18 cellular contexts compared by ENCODE assay signal in the genomic region with DNA sequence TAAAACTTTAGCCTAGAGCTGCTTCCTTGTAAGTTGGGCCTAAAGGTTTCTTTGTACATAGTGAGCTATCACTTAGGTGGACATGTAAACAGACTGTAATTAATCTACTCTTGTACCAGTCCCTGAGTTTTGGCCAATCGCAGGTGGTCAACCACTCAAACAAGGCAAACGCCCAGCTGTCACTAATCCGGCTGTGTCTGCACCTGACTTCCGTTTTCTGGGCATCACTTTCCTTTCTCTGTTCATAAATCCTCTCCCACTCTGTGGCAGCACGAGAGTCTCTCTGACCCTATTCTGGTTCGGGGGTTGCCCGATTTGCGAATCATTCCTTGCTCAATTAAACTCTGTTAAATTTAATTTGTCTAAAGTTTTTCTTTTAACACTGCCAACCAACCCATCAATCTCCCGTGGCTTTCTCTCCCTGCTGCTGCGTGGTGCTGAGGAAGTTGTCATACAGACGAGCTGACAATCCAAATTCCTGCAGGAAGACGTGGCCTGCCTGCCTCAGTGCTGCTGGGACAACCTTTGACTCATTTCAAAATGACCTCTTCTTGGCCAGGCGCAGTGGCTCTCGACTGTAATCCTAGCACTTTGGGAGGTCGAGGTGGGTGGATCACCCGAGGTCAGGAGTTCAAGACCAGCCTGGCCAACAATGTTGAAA.
DNase-seq lines count a peak whose midpoint lies in the region; ATAC-seq, FAIRE-seq and TF ChIP-seq lines count a peak whose summit lies in the region.
"Had no signal": no experiment of that assay in that cellular context is flagged by ENCODE, and none has a peak within 500 bp of the region (broad histone marks: within the 10 kb centered on the region; RNA-seq: fewer than 3 reads in every experiment).

No MANE protein-coding gene starts in this region.

- ATAC-seq in GM18511 (IDR thresholded peaks at IDR 0.05; ENCODE audit: unreplicated experiment), result peak; percentile 86
- ATAC-seq in HG02870 (IDR thresholded peaks at IDR 0.05; ENCODE audit: unreplicated experiment), result peak; percentile 85
- no peak for ATAC-seq in HG03432 (IDR thresholded peaks at IDR 0.05; ENCODE audit: unreplicated experiment)
- ATAC-seq: activated CD8-positive, alpha-beta T cell treated with anti-CD3 and anti-CD28 coated beads, Interleukin-2, amount 10 ng/mL, durations not matched to agents 7 days and 5 days; left ventricle myocardium superior had no signal

- H3K4me1 Mint-ChIP-seq in Caco-2 (ENCODE audit: low read depth, unreplicated experiment), result no peaks in the 10 kb centered on the region

- FAIRE-seq in RCC 7860 (lab: Jason Lieb, UNC), result no peak
- FAIRE-seq: D721Med had no signal

- H3K4me1 ChIP-seq in Caco-2, result no peaks in the 10 kb centered on the region
- H3K4me1 ChIP-seq: parathyroid adenoma had no signal

- no TSS peak for BruUV-seq in Caco-2 (replicated peaks; lab: Mats Ljungman, UMichigan)

- no peaks in the 10 kb centered on the region for H3K9me3 ChIP-seq in Caco-2

- DNase-seq in RCC 7860 (ENCODE audit: low spot score) (peak; percentile 70), myocyte (ENCODE audit: low read depth) (peak; percentile 22), Caco-2 (no peak), SW480 (ENCODE audit: low spot score) (no peak)
- DNase-seq in activated CD4-positive, alpha-beta T cell treated with anti-CD3 and anti-CD28 coated beads for 48 hours, result no peak
- DNase-seq: activated CD8-positive, alpha-beta T cell treated with anti-CD3 and anti-CD28 coated beads, Interleukin-2, amount 10 ng/mL, durations not matched to agents 7 days and 5 days; AML-193; central memory CD4-positive, alpha-beta T cell; effector memory CD4-positive, alpha-beta T cell; hypothalamus; left ventricle myocardium superior; NCI-H1930; stimulated activated CD4-positive, alpha-beta T cell treated with anti-CD3 and anti-CD28 coated beads, Interleukin-4, amount 100 ng/mL, for 4 hours had no signal

- H3K27ac Mint-ChIP-seq in Caco-2 (ENCODE audit: unreplicated experiment), result no peak overlapping the region
- H3K27ac Mint-ChIP-seq: activated CD8-positive, alpha-beta T cell treated with anti-CD3 and anti-CD28 coated beads, Interleukin-2, amount 10 ng/mL, durations not matched to agents 7 days and 5 days had no signal

- no peaks in the 10 kb centered on the region for H3K27me3 Mint-ChIP-seq in Caco-2 (ENCODE audit: insufficient read depth, unreplicated experiment)

- CTCF ChIA-PET in Caco-2 (lab: Charles Lee), result interaction anchor here (0.6 kb wide), 1 partner anchor 86 kb away, joined by 3 read pairs; no protein-coding TSS in a partner anchor

- H3K4me3 ChIP-seq in Caco-2 (ENCODE audit: low read depth, low read length), result no peak overlapping the region

- intact Hi-C loops in Caco-2 (cut with micrococcal nuclease; ENCODE audit: unreplicated experiment), result no loop called here

- no peaks in the 10 kb centered on the region for H3K27me3 ChIP-seq in Caco-2 (replicated peaks; ENCODE audit: control insufficient read depth, insufficient read depth, low read length)

- H3K36me3 ChIP-seq in Caco-2 (ENCODE audit: control insufficient read depth, insufficient read depth, low read length), result no peaks in the 10 kb centered on the region

- H3K9me3 Mint-ChIP-seq in Caco-2 (ENCODE audit: unreplicated experiment), result peaks cover 27% of the 10 kb centered on the region

- POLR2A ChIA-PET in Caco-2 (lab: Charles Lee), result no interaction called here

- H3K4me3 Mint-ChIP-seq in Caco-2 (ENCODE audit: unreplicated experiment), result no peak overlapping the region
- H3K4me3 Mint-ChIP-seq: activated CD8-positive, alpha-beta T cell treated with anti-CD3 and anti-CD28 coated beads, Interleukin-2, amount 10 ng/mL, durations not matched to agents 7 days and 5 days had no signal

- TF ChIP-seq CTCF in Caco-2 (IDR thresholded peaks at IDR 0.05; ENCODE audit: insufficient read depth in 1 of 2, low read depth in 1 of 2, low read length in 1 of 2, severe bottlenecking in 1 of 2, unreplicated experiment in 1 of 2), result no peak

- no peaks in the 10 kb centered on the region for H3K36me3 Mint-ChIP-seq in Caco-2 (ENCODE audit: insufficient read depth, unreplicated experiment)

Comparison
In these comparisons a context has a peak if more than half of its experiments do, and no peak if none do; other contexts are left out.
1. DNase-seq: peak in RCC 7860 (single experiment) and myocyte (single experiment); none in Caco-2 (0 of 2), SW480 (single experiment) and activated CD4-positive, alpha-beta T cell treated with anti-CD3 and anti-CD28 coated beads for 48 hours (single experiment).